ENCODE assay signal across 24 cellular contexts in genomic region chr1:247530785-247531184, GRCh38. TPM values are rescaled to one million over a fixed set of nuclear protein-coding genes. Genes with fewer than 3 reads are reported as not detected.
"Had no signal": no experiment of that assay in that cellular context is flagged by ENCODE, and none has a peak within 500 bp of the region (broad histone marks: within the 10 kb centered on the region; RNA-seq: fewer than 3 reads in every experiment).

No MANE protein-coding gene starts in this region.

- H3K9me3 Mint-ChIP-seq: activated CD8-positive, alpha-beta T cell treated with anti-CD3 and anti-CD28 coated beads for 36 hours; activated T-cell treated with anti-CD3 and anti-CD28 coated beads, Interleukin-2, amount 50 U/mL, for 4 hours; brain; endodermal cell had no signal

- H3K27ac Mint-ChIP-seq: activated CD4-positive, alpha-beta T cell treated with anti-CD3 and anti-CD28 coated beads, Interleukin-2, amount 10 ng/mL, durations not matched to agents 24 days and 14 days; activated CD8-positive, alpha-beta T cell treated with anti-CD3 and anti-CD28 coated beads for 36 hours; activated naive CD4-positive, alpha-beta T cell treated with anti-CD3 and anti-CD28 coated beads for 36 hours; brain; endodermal cell; naive thymus-derived CD8-positive, alpha-beta T cell; stimulated activated memory B cell treated with anti-CD40 and anti-IgM and Interleukin-4, amounts not matched to agents 10 μg/mL and 1 μg/mL and 100 μg/mL, for 72 hours had no signal

- H3K4me1 Mint-ChIP-seq: activated CD4-positive, alpha-beta T cell treated with anti-CD3 and anti-CD28 coated beads, Interleukin-2, amount 10 ng/mL, durations not matched to agents 24 days and 14 days; brain; endodermal cell; naive thymus-derived CD8-positive, alpha-beta T cell; stimulated activated memory B cell treated with anti-CD40 and anti-IgM and Interleukin-4, amounts not matched to agents 10 μg/mL and 1 μg/mL and 100 μg/mL, for 72 hours had no signal

- ATAC-seq: activated CD8-positive, alpha-beta T cell treated with anti-CD3 and anti-CD28 coated beads for 36 hours; activated T-cell treated with anti-CD3 and anti-CD28 coated beads, Interleukin-2, amount 50 U/mL, for 4 hours; left ventricle myocardium superior; naive thymus-derived CD8-positive, alpha-beta T cell; pancreas; stimulated activated memory B cell treated with anti-CD40 and anti-IgM and Interleukin-4, amounts not matched to agents 10 μg/mL and 1 μg/mL and 100 μg/mL, for 72 hours had no signal

- H3K4me3 ChIP-seq: dorsolateral prefrontal cortex, pancreas, tibial artery had no signal

- H3K36me3 Mint-ChIP-seq: brain; naive thymus-derived CD8-positive, alpha-beta T cell; stimulated activated memory B cell treated with anti-CD40 and anti-IgM and Interleukin-4, amounts not matched to agents 10 μg/mL and 1 μg/mL and 100 μg/mL, for 72 hours had no signal

- H3K9me3 ChIP-seq: pancreas had no signal

- DNase-seq: activated CD4-positive, alpha-beta T cell treated with anti-CD3 and anti-CD28 coated beads, Interleukin-2, amount 10 ng/mL, durations not matched to agents 24 days and 14 days; activated CD4-positive, CD25-positive, alpha-beta regulatory T cell; activated CD8-positive, alpha-beta T cell treated with anti-CD3 and anti-CD28 coated beads for 36 hours; activated naive CD4-positive, alpha-beta T cell treated with anti-CD3 and anti-CD28 coated beads for 36 hours; activated T-cell treated with anti-CD3 and anti-CD28 coated beads, Interleukin-2, amount 50 U/mL, for 4 hours; caudate nucleus; dorsolateral prefrontal cortex; endodermal cell; foreskin melanocyte; glutamatergic neuron; left ventricle myocardium superior; mesenchymal stem cell; naive thymus-derived CD8-positive, alpha-beta T cell; spleen; stimulated activated CD4-positive, alpha-beta T cell treated with anti-CD3 and anti-CD28 coated beads, Interleukin-4, amount 100 ng/mL, for 4 hours; tibial artery had no signal

- FAIRE-seq: keratinocyte, pancreas had no signal

- H3K4me1 ChIP-seq: pancreas, spleen, tibial artery had no signal

- H3K36me3 ChIP-seq: pancreas, spleen, tibial artery had no signal

- H3K27ac ChIP-seq: dorsolateral prefrontal cortex, epithelial cell of prostate, pancreas, tibial artery had no signal

- H3K4me3 Mint-ChIP-seq: activated CD4-positive, alpha-beta T cell treated with anti-CD3 and anti-CD28 coated beads, Interleukin-2, amount 10 ng/mL, durations not matched to agents 24 days and 14 days; activated CD8-positive, alpha-beta T cell treated with anti-CD3 and anti-CD28 coated beads for 36 hours; activated naive CD4-positive, alpha-beta T cell treated with anti-CD3 and anti-CD28 coated beads for 36 hours; activated T-cell treated with anti-CD3 and anti-CD28 coated beads, Interleukin-2, amount 50 U/mL, for 4 hours; brain; endodermal cell; naive thymus-derived CD8-positive, alpha-beta T cell; stimulated activated memory B cell treated with anti-CD40 and anti-IgM and Interleukin-4, amounts not matched to agents 10 μg/mL and 1 μg/mL and 100 μg/mL, for 72 hours had no signal

RNA-seq across cellular contexts. Expression of gene OR2C3, which starts 5.5 kb away (rescaled TPM):
- total RNA-seq: activated CD4-positive, alpha-beta T cell treated with anti-CD3 and anti-CD28 coated beads, Interleukin-2, amount 10 ng/mL, durations not matched to agents 24 days and 14 days; activated naive CD4-positive, alpha-beta T cell treated with anti-CD3 and anti-CD28 coated beads for 36 hours; activated T-cell treated with anti-CD3 and anti-CD28 coated beads, Interleukin-2, amount 50 U/mL, for 4 hours; endodermal cell; left ventricle myocardium superior; naive thymus-derived CD8-positive, alpha-beta T cell; pancreas; pulmonary artery endothelial cell had no signal
- polyA plus RNA-seq: keratinocyte; naive thymus-derived CD8-positive, alpha-beta T cell had no signal

RNA-seq across cellular contexts. Expression of gene GCSAML, which starts 18.1 kb away (rescaled TPM):
- total RNA-seq: activated naive CD4-positive, alpha-beta T cell treated with anti-CD3 and anti-CD28 coated beads for 36 hours; endodermal cell; left ventricle myocardium superior; pulmonary artery endothelial cell had no signal
- polyA plus RNA-seq: keratinocyte; naive thymus-derived CD8-positive, alpha-beta T cell had no signal

RNA-seq across cellular contexts. Expression of gene OR2G2, which starts 57.4 kb away (rescaled TPM):
- total RNA-seq: activated CD4-positive, alpha-beta T cell treated with anti-CD3 and anti-CD28 coated beads, Interleukin-2, amount 10 ng/mL, durations not matched to agents 24 days and 14 days; activated CD8-positive, alpha-beta T cell treated with anti-CD3 and anti-CD28 coated beads for 36 hours; activated naive CD4-positive, alpha-beta T cell treated with anti-CD3 and anti-CD28 coated beads for 36 hours; activated T-cell treated with anti-CD3 and anti-CD28 coated beads, Interleukin-2, amount 50 U/mL, for 4 hours; dorsolateral prefrontal cortex; endodermal cell; left ventricle myocardium superior; mucosa of gallbladder; naive thymus-derived CD8-positive, alpha-beta T cell; pancreas; pulmonary artery endothelial cell; spleen; subcutaneous adipose tissue had no signal
- polyA plus RNA-seq: keratinocyte; naive thymus-derived CD8-positive, alpha-beta T cell; pancreas; spleen had no signal
